Comparison of ENCODE assay signal across 8 cellular contexts in the genomic region with DNA sequence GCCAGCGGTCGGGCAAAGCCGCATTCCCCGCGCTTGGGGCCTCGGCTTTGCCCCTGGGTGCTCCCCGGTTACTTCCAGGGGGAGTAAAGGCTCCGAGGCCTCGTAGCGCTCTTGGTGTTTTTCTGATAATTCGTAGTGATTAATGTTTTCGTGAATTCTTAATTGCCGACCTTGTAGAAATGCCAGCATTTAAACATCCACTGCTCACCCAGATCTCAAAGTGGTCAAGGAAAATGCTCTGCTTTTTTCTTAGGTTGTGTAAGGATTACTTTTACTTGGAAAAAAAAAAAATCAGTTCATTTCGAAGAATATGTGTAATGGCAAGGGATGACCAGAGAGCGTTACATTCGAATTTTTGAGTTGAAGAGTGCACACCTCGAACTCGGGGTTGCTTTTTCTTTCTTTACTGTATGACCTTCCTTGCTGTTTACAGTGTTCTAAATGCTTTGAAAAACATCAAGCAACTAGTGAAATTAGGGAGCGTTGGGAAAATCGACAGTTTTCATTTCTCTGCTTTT. TPM values are rescaled to one million over a fixed set of nuclear protein-coding genes. Genes with fewer than 3 reads are reported as not detected.
DNase-seq lines count a peak whose midpoint lies in the region; ATAC-seq and TF ChIP-seq lines count a peak whose summit lies in the region.

No MANE protein-coding gene starts in this region.

- no peaks in the 10 kb centered on the region for H3K9me3 ChIP-seq in skeletal muscle tissue (ENCODE audit: control insufficient read depth in 3 of 3, low read length in 3 of 3)

- no peak for DNase-seq in H7
- no peak for DNase-seq in activated CD8-positive, alpha-beta T cell treated with anti-CD3 and anti-CD28 coated beads for 36 hours
- DNase-seq in glutamatergic neuron, result no peak
- DNase-seq in activated gamma-delta T cell (lab: John Stamatoyannopoulos, UW), result no peak

- peaks cover 4% of the 10 kb centered on the region; the same call in 1 of the 2 replicates for H3K27me3 ChIP-seq in H7 (ENCODE audit: control insufficient read depth, insufficient read depth, low read length)
- H3K27me3 ChIP-seq in skeletal muscle tissue (ENCODE audit: control insufficient read depth in 3 of 3, insufficient read depth in 3 of 3, low read length in 3 of 3), result no peaks in the 10 kb centered on the region

- no peaks in the 10 kb centered on the region for H3K9me3 Mint-ChIP-seq in activated CD8-positive, alpha-beta T cell treated with anti-CD3 and anti-CD28 coated beads for 36 hours
- no peaks in the 10 kb centered on the region for H3K9me3 Mint-ChIP-seq in glutamatergic neuron (ENCODE audit: unreplicated experiment)

- peak overlapping the region; percentile 93 for H3K4me3 Mint-ChIP-seq in activated CD8-positive, alpha-beta T cell treated with anti-CD3 and anti-CD28 coated beads for 36 hours
- H3K4me3 Mint-ChIP-seq in glutamatergic neuron (ENCODE audit: unreplicated experiment), result peak overlapping the region; percentile 90

- H3K36me3 Mint-ChIP-seq in activated CD8-positive, alpha-beta T cell treated with anti-CD3 and anti-CD28 coated beads for 36 hours (ENCODE audit: low read depth), result peaks cover 16% of the 10 kb centered on the region
- H3K36me3 Mint-ChIP-seq in glutamatergic neuron (ENCODE audit: unreplicated experiment), result no peaks in the 10 kb centered on the region

- peak overlapping the region; percentile 68 for H3K27ac ChIP-seq in 22Rv1
- peak overlapping the region; percentile 92 for H3K27ac ChIP-seq in skeletal muscle tissue (ENCODE audit: low read depth, low read length)

- intact Hi-C loops in activated CD8-positive, alpha-beta T cell treated with anti-CD3 and anti-CD28 coated beads for 36 hours (cut with micrococcal nuclease), result no loop called here

- H3K27ac Mint-ChIP-seq in activated CD8-positive, alpha-beta T cell treated with anti-CD3 and anti-CD28 coated beads for 36 hours, result peak overlapping the region; percentile 85
- peak overlapping the region; percentile 36 for H3K27ac Mint-ChIP-seq in glutamatergic neuron (ENCODE audit: unreplicated experiment)

- peak overlapping the region; percentile 82 to 98 (median 84) for H3K9ac ChIP-seq in skeletal muscle tissue (ENCODE audit: low read depth in 1 of 3, low read length in 3 of 3)

- H3K4me1 Mint-ChIP-seq in activated CD8-positive, alpha-beta T cell treated with anti-CD3 and anti-CD28 coated beads for 36 hours (ENCODE audit: low read depth), result peaks cover 22% of the 10 kb centered on the region
- peaks cover 10% of the 10 kb centered on the region for H3K4me1 Mint-ChIP-seq in glutamatergic neuron (ENCODE audit: low read depth, unreplicated experiment)

- H3K27me3 Mint-ChIP-seq in activated CD8-positive, alpha-beta T cell treated with anti-CD3 and anti-CD28 coated beads for 36 hours, result peaks cover 2% of the 10 kb centered on the region
- H3K27me3 Mint-ChIP-seq in glutamatergic neuron (ENCODE audit: unreplicated experiment), result peaks cover 7% of the 10 kb centered on the region

- H3K36me3 ChIP-seq in H7 (replicated peaks; ENCODE audit: control insufficient read depth, insufficient read depth, low read length), result no peaks in the 10 kb centered on the region; the same call in 1 of the 2 replicates
- H3K36me3 ChIP-seq in skeletal muscle tissue (ENCODE audit: control insufficient read depth in 3 of 3, insufficient read depth in 3 of 3, low read length in 3 of 3), result no peaks in the 10 kb centered on the region

- CTCF ChIA-PET in activated CD8-positive, alpha-beta T cell treated with anti-CD3 and anti-CD28 coated beads for 36 hours (lab: Charles Lee), result no interaction called here

- peaks cover 18 to 23% (median 22%) of the 10 kb centered on the region in 3 donors for H3K4me1 ChIP-seq in skeletal muscle tissue (ENCODE audit: control insufficient read depth in 3 of 3, insufficient read depth in 3 of 3, low read length in 3 of 3)

- H3K4me3 ChIP-seq in H7 (ENCODE audit: insufficient read depth, low read depth, low read length), result peak overlapping the region; percentile 66
- peak overlapping the region; percentile 80 to 99 (median 83) for H3K4me3 ChIP-seq in skeletal muscle tissue (ENCODE audit: low read length in 3 of 3)

- no peak for TF ChIP-seq CTCF in 22Rv1 (IDR thresholded peaks at IDR 0.05)
- TF ChIP-seq CTCF in activated CD8-positive, alpha-beta T cell treated with anti-CD3 and anti-CD28 coated beads for 36 hours (IDR thresholded peaks at IDR 0.05), result no peak
- TF ChIP-seq CTCF in glutamatergic neuron (IDR thresholded peaks at IDR 0.05; ENCODE audit: partially characterized antibody, unreplicated experiment), result peak; percentile 37

- POLR2A ChIA-PET in activated CD8-positive, alpha-beta T cell treated with anti-CD3 and anti-CD28 coated beads for 36 hours (lab: Charles Lee), result interaction anchor here (0.6 to 1.2 kb wide), 2 partner anchors 15 to 52 kb away, joined by 3 read pairs; no protein-coding TSS in a partner anchor

- peak; percentile 8 for ATAC-seq in activated CD8-positive, alpha-beta T cell treated with anti-CD3 and anti-CD28 coated beads for 36 hours
- no peak for ATAC-seq in GM21526 (IDR thresholded peaks at IDR 0.05; ENCODE audit: low FRiP score, unreplicated experiment)
- ATAC-seq in HG03469 (IDR thresholded peaks at IDR 0.05; ENCODE audit: unreplicated experiment), result no peak

RNA-seq across cellular contexts. Expression of a gene that starts 0.7 kb away (rescaled TPM):
- 12.9 and 13.1 TPM in 2 replicates for total RNA-seq in H7 (2014; rRNA removed; shearing (Covaris generic))
- 10 to 100 TPM; 32.0 to 33.6 TPM for total RNA-seq in activated CD8-positive, alpha-beta T cell treated with anti-CD3 and anti-CD28 coated beads for 36 hours
- 29.4 TPM for total RNA-seq in glutamatergic neuron (ENCODE audit: unreplicated experiment)
- 24.0 TPM for total RNA-seq in skeletal muscle tissue
